27 cellular contexts compared by ENCODE assay signal in the genomic region with DNA sequence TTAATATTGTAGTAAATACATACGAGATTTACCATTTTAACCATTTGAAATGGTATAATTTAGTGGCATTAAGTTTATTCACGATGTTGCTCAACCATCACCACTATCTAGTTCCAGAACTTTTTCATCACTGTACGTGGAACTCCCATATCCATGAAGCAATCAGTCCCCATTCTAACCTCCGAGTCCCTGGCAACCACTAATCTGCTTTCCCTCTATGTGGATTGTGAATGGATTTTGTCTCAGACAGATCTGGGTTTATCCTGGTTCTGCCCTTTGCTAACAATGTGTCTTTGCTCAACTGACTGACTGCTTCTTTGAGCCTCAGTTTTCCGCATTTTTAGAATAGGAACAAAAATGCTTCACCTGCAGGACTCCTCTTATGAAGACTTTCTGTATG.
"Had no signal": no experiment of that assay in that cellular context is flagged by ENCODE, and none has a peak within 500 bp of the region (broad histone marks: within the 10 kb centered on the region; RNA-seq: fewer than 3 reads in every experiment).

No MANE protein-coding gene starts in this region.

- H3K27ac ChIP-seq: left lung, pancreas, prostate gland, sigmoid colon, spleen, tibial nerve, uterus had no signal

- H3K27ac Mint-ChIP-seq: naive thymus-derived CD4-positive, alpha-beta T cell; natural killer cell treated with Interleukin-12 subunit alpha and Interleukin-12 subunit beta and Interleukin-15 and Interleukin-18, amount 100 ng/mL, for 72 hours; stimulated activated memory B cell treated with anti-CD40 and anti-IgM and Interleukin-4, amounts not matched to agents 10 μg/mL and 1 μg/mL and 100 μg/mL, for 72 hours; type B pancreatic cell had no signal

- ATAC-seq: naive thymus-derived CD4-positive, alpha-beta T cell; natural killer cell treated with Interleukin-12 subunit alpha and Interleukin-12 subunit beta and Interleukin-15 and Interleukin-18, amount 100 ng/mL, for 72 hours; stimulated activated memory B cell treated with anti-CD40 and anti-IgM and Interleukin-4, amounts not matched to agents 10 μg/mL and 1 μg/mL and 100 μg/mL, for 72 hours; stimulated activated naive CD8-positive, alpha-beta T cell treated with anti-CD3 and anti-CD28 coated beads, Interleukin-15, amount 100 ng/mL, for 72 hours had no signal

- H3K4me1 ChIP-seq: pancreas, prostate gland, sigmoid colon, tibial nerve, uterus had no signal

- H3K36me3 Mint-ChIP-seq: type B pancreatic cell had no signal

- H3K27me3 Mint-ChIP-seq: naive thymus-derived CD4-positive, alpha-beta T cell; natural killer cell treated with Interleukin-12 subunit alpha and Interleukin-12 subunit beta and Interleukin-15 and Interleukin-18, amount 100 ng/mL, for 72 hours; stimulated activated memory B cell treated with anti-CD40 and anti-IgM and Interleukin-4, amounts not matched to agents 10 μg/mL and 1 μg/mL and 100 μg/mL, for 72 hours; stimulated activated naive CD8-positive, alpha-beta T cell treated with anti-CD3 and anti-CD28 coated beads, Interleukin-15, amount 100 ng/mL, for 72 hours; type B pancreatic cell had no signal

- H3K27me3 ChIP-seq: left lung, pancreas, sigmoid colon, spleen, tibial nerve, uterus had no signal

- H3K4me1 Mint-ChIP-seq: neural crest cell; stimulated activated memory B cell treated with anti-CD40 and anti-IgM and Interleukin-4, amounts not matched to agents 10 μg/mL and 1 μg/mL and 100 μg/mL, for 72 hours had no signal

- DNase-seq: hippocampal formation; kidney glomerular epithelial cell; left lung; midbrain; naive thymus-derived CD4-positive, alpha-beta T cell; nucleus accumbens; posterior cingulate gyrus; retina; sigmoid colon; spleen; stimulated activated CD4-positive, alpha-beta T cell treated with anti-CD3 and anti-CD28 coated beads, Interleukin-1b, Interleukin-23, amount 100 ng/mL, for 48 hours; stimulated activated CD4-positive, alpha-beta T cell treated with anti-CD3 and anti-CD28 coated beads, Interleukin-2, amount 100 ng/mL, for 48 hours; stimulated activated CD4-positive, alpha-beta T cell treated with anti-CD3 and anti-CD28 coated beads, Interleukin-4, amount 100 ng/mL, for 4 hours; stimulated activated CD8-positive, alpha-beta memory T cell treated with anti-CD3 and anti-CD28 coated beads, Interleukin-4, amount 100 ng/mL, for 48 hours; stimulated activated naive CD4-positive, alpha-beta T cell treated with Interleukin-2 at 50 U/mL for 16 hours; stimulated activated naive CD8-positive, alpha-beta T cell treated with anti-CD3 and anti-CD28 coated beads, Interleukin-15, amount 100 ng/mL, for 72 hours; substantia nigra; uterus had no signal

- H3K36me3 ChIP-seq: pancreas, prostate gland, sigmoid colon, uterus had no signal

- H3K4me3 ChIP-seq: left lung, lung, mucosa of descending colon, pancreas, prostate gland, sigmoid colon, spleen, tibial nerve, uterus had no signal

- H3K9me3 Mint-ChIP-seq: naive thymus-derived CD4-positive, alpha-beta T cell; natural killer cell treated with Interleukin-12 subunit alpha and Interleukin-12 subunit beta and Interleukin-15 and Interleukin-18, amount 100 ng/mL, for 72 hours; neural crest cell; stimulated activated memory B cell treated with anti-CD40 and anti-IgM and Interleukin-4, amounts not matched to agents 10 μg/mL and 1 μg/mL and 100 μg/mL, for 72 hours; stimulated activated naive CD8-positive, alpha-beta T cell treated with anti-CD3 and anti-CD28 coated beads, Interleukin-15, amount 100 ng/mL, for 72 hours; type B pancreatic cell had no signal

- H3K9me3 ChIP-seq: left lung, mucosa of descending colon, pancreas, prostate gland, sigmoid colon, spleen, tibial nerve, uterus had no signal

- H3K4me3 Mint-ChIP-seq: naive thymus-derived CD4-positive, alpha-beta T cell; natural killer cell treated with Interleukin-12 subunit alpha and Interleukin-12 subunit beta and Interleukin-15 and Interleukin-18, amount 100 ng/mL, for 72 hours; neural crest cell; stimulated activated memory B cell treated with anti-CD40 and anti-IgM and Interleukin-4, amounts not matched to agents 10 μg/mL and 1 μg/mL and 100 μg/mL, for 72 hours; stimulated activated naive CD8-positive, alpha-beta T cell treated with anti-CD3 and anti-CD28 coated beads, Interleukin-15, amount 100 ng/mL, for 72 hours; type B pancreatic cell had no signal
